In genomic region chr3:171306631-171307030, GRCh38 we compare ENCODE assay signal across 9 cellular contexts.
A peak's percentile ranks its signal among the peaks of the same experiment; 100 is the strongest.
DNase-seq lines count a peak whose midpoint lies in the region; ATAC-seq, FAIRE-seq and TF ChIP-seq lines count a peak whose summit lies in the region.
"Had no signal": no experiment of that assay in that cellular context is flagged by ENCODE, and none has a peak within 500 bp of the region (broad histone marks: within the 10 kb centered on the region; RNA-seq: fewer than 3 reads in every experiment).

No MANE protein-coding gene starts in this region.

- H3K4me3 ChIP-seq in HCT116 (replicated peaks in 1 of 2; ENCODE audit: low read depth in 1 of 2, low read length in 2 of 2) (no peak overlapping the region), bronchial epithelial cell (ENCODE audit: low read depth, low read length) (no peak overlapping the region)

- no peak overlapping the region for H2AFZ ChIP-seq in HCT116 (ENCODE audit: low read depth, low read length, poor library complexity, severe bottlenecking)

- RAD21 ChIA-PET in HCT116 (lab: Charles Lee; ENCODE audit: low non-redundant PET in 1 of 2, low total read pairs in 2 of 2, uncharacterized antibody in 2 of 2, unreplicated experiment in 2 of 2): no interaction called here

- no peak for TF ChIP-seq RAD21 in HCT116 (IDR thresholded peaks at IDR 0.05; ENCODE audit: low read depth)

- H3K9me2 ChIP-seq in HCT116 (ENCODE audit: insufficient read depth): no peaks in the 10 kb centered on the region

- H3K36me3 ChIP-seq in HCT116 (ENCODE audit: control insufficient read depth in 1 of 2, insufficient read depth in 2 of 2, low read length in 2 of 2) (no peaks in the 10 kb centered on the region), bronchial epithelial cell (ENCODE audit: control insufficient read depth, insufficient read depth, low read length) (no peaks in the 10 kb centered on the region)

- no peak overlapping the region for H3K9ac ChIP-seq in HCT116 (ENCODE audit: low read length)

- H3K9me3 ChIP-seq in HCT116 (ENCODE audit: control insufficient read depth in 1 of 2, insufficient read depth in 1 of 2, low read depth in 1 of 2, low read length in 2 of 2): no peaks in the 10 kb centered on the region

- DNase-seq in HCT116 (ENCODE audit: low read depth, low spot score) (no peak), bronchial epithelial cell (ENCODE audit: low read depth) (peak; percentile 13), smooth muscle cell of the brain vasculature (ENCODE audit: low read depth, low spot score) (peak; percentile 95), NCI-H1048 (lab: John Stamatoyannopoulos, UW) (no peak)
- DNase-seq: naive B cell had no signal

- CTCF ChIA-PET in HCT116 (lab: Charles Lee): no interaction called here

- FAIRE-seq in bronchial epithelial cell (lab: Jason Lieb, UNC) (no peak), islet of Langerhans (lab: Jason Lieb, UNC) (peak; percentile 73)

- H3K27me3 ChIP-seq in HCT116 (ENCODE audit: insufficient read depth, low read length) (no peaks in the 10 kb centered on the region), bronchial epithelial cell (ENCODE audit: control insufficient read depth, insufficient read depth, low read length) (no peaks in the 10 kb centered on the region)

- intact Hi-C loops in HCT116 (cut with micrococcal nuclease): no loop called here

- peak overlapping the region; percentile 15; the same call in 1 of the 2 replicates for H3K27ac ChIP-seq in HCT116 (ENCODE audit: low read depth, low read length)

- no peaks in the 10 kb centered on the region for H3K79me2 ChIP-seq in HCT116 (ENCODE audit: insufficient read depth, low read length)

- POLR2A ChIA-PET in HCT116 (lab: Charles Lee): no interaction called here

- H3K4me2 ChIP-seq in HCT116 (ENCODE audit: low read length): no peak overlapping the region

- H3K4me1 ChIP-seq in HCT116 (ENCODE audit: control insufficient read depth in 1 of 2, insufficient read depth in 2 of 2, low read length in 2 of 2): peaks cover 0 to 7% of the 10 kb centered on the region in 2 experiments; a peak in 1 of 4 replicates

- TF ChIP-seq CTCF in HCT116 (IDR thresholded peaks at IDR 0.05 in 2 of 3, conservative IDR thresholded peaks at IDR 0.05 in 1 of 3; ENCODE audit: borderline replicate concordance in 1 of 3, insufficient read depth in 1 of 3, low read depth in 2 of 3, low read length in 2 of 3) (no peak), bronchial epithelial cell (IDR thresholded peaks at IDR 0.05; ENCODE audit: insufficient read depth, low read length, severe bottlenecking) (no peak)

- no peaks in the 10 kb centered on the region for H4K20me1 ChIP-seq in HCT116 (ENCODE audit: insufficient read depth)

- ATAC-seq in HCT116: no peak
- no peak for ATAC-seq in HG02798 (IDR thresholded peaks at IDR 0.05; ENCODE audit: poor library complexity, unreplicated experiment)
- ATAC-seq in HG03469 (IDR thresholded peaks at IDR 0.05; ENCODE audit: unreplicated experiment): no peak
- no peak for ATAC-seq in GM18873 (IDR thresholded peaks at IDR 0.05; ENCODE audit: low FRiP score, unreplicated experiment)

- BruUV-seq in HCT116 (replicated peaks; lab: Mats Ljungman, UMichigan): no TSS peak

- no peak for TF ChIP-seq POLR2A in HCT116 (IDR thresholded peaks at IDR 0.05; ENCODE audit: borderline replicate concordance, extremely low read depth, insufficient read depth, insufficient read length)

TF ChIP-seq in HCT116, 20 proteins besides CTCF, POLR2A, EP300 and RAD21:
- TF ChIP-seq YY1 (IDR thresholded peaks at IDR 0.05; ENCODE audit: extremely low read depth, insufficient replicate concordance, low read depth, low read length) (no peak), POLR2AphosphoS5 (IDR thresholded peaks at IDR 0.05; ENCODE audit: low read depth, low read length) (no peak), ZNF274 (IDR thresholded peaks at IDR 0.05; ENCODE audit: low read depth, low read length) (no peak), EGR1 (IDR thresholded peaks at IDR 0.05; ENCODE audit: low read depth) (no peak), SRF (IDR thresholded peaks at IDR 0.05; ENCODE audit: low read depth) (no peak), ZBTB33 (IDR thresholded peaks at IDR 0.05; ENCODE audit: extremely low read depth, insufficient replicate concordance, low read length) (no peak), JUND (IDR thresholded peaks at IDR 0.05) (no peak)
TF ChIP-seq in HCT116: peak in this region for 0.

Comparison
In these comparisons a context has a peak if more than half of its experiments do, and no peak if none do; other contexts are left out.
1. DNase-seq: peak in bronchial epithelial cell (single experiment) and smooth muscle cell of the brain vasculature (single experiment); none in HCT116 (single experiment) and NCI-H1048 (single experiment).